1 cellular context compared by ENCODE assay signal in genomic region chr2:100924122-100924519, GRCh38.
TF ChIP-seq lines count a peak whose summit lies in the region.

No MANE protein-coding gene starts in this region.

TF ChIP-seq in IMR-90, 13 proteins besides CTCF, POLR2A, EP300 and RAD21 (continued from another document):
- TF ChIP-seq, protein P1, sequence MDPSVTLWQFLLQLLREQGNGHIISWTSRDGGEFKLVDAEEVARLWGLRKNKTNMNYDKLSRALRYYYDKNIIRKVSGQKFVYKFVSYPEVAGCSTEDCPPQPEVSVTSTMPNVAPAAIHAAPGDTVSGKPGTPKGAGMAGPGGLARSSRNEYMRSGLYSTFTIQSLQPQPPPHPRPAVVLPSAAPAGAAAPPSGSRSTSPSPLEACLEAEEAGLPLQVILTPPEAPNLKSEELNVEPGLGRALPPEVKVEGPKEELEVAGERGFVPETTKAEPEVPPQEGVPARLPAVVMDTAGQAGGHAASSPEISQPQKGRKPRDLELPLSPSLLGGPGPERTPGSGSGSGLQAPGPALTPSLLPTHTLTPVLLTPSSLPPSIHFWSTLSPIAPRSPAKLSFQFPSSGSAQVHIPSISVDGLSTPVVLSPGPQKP (IDR thresholded peaks at IDR 0.05; ENCODE audit: borderline replicate concordance, low read depth, low read length): no peak
- TF ChIP-seq SMC3 (IDR thresholded peaks at IDR 0.05; ENCODE audit: low read depth, low read length): no peak
- TF ChIP-seq MAFK (IDR thresholded peaks at IDR 0.05; ENCODE audit: low read depth, low read length): no peak
- TF ChIP-seq RCOR1 (IDR thresholded peaks at IDR 0.05; ENCODE audit: insufficient replicate concordance, low read length): no peak
- TF ChIP-seq NFE2L2 (IDR thresholded peaks at IDR 0.05; ENCODE audit: low read depth, low read length): no peak
- peak; percentile 43; the same call in 1 of the 2 replicates for TF ChIP-seq RFX5 (IDR thresholded peaks at IDR 0.05; ENCODE audit: low read depth, low read length)
